9 cellular contexts compared by ENCODE assay signal in genomic region chr5:9546973-9547947, GRCh38. TPM values are rescaled to one million over a fixed set of nuclear protein-coding genes. Genes with fewer than 3 reads are reported as not detected.
A peak's percentile ranks its signal among the peaks of the same experiment; 100 is the strongest.
DNase-seq lines count a peak whose midpoint lies in the region; ATAC-seq lines count a peak whose summit lies in the region.
"Had no signal": no experiment of that assay in that cellular context is flagged by ENCODE, and none has a peak within 500 bp of the region (broad histone marks: within the 10 kb centered on the region; RNA-seq: fewer than 3 reads in every experiment).

No MANE protein-coding gene starts in this region.

- peak overlapping the region; percentile 85 for H3K27ac ChIP-seq in epithelial cell of prostate
- H3K27ac ChIP-seq: A549 had no signal

- no peak for ATAC-seq in GM18502 (IDR thresholded peaks at IDR 0.05; ENCODE audit: poor library complexity, unreplicated experiment)
- ATAC-seq: A549 had no signal

- DNase-seq in NCI-H82 (lab: John Stamatoyannopoulos, UW) (peak; percentile 3), NCI-H82 treated with DMSO at 0.1 percent for 48 hours (lab: John Stamatoyannopoulos, UW; ENCODE audit: unreplicated experiment) (no peak), epithelial cell of prostate (ENCODE audit: low read depth, low spot score) (no peak), midbrain (lab: John Stamatoyannopoulos, UW) (peak; percentile 57), ureter (ENCODE audit: low spot score) (peak; percentile 53), CD1c-positive myeloid dendritic cell (ENCODE audit: extremely low spot score) (no peak), NCI-H1417 treated with DMSO at 0.1 percent for 48 hours (lab: John Stamatoyannopoulos, UW) (no peak)

RNA-seq across cellular contexts. Expression of gene SEMA5A, which starts 1.4 kb away (rescaled TPM):
- total RNA-seq in ureter, result 57.0 TPM

Comparison
In these comparisons a context has a peak if more than half of its experiments do, and no peak if none do; other contexts are left out.
1. DNase-seq: peak in NCI-H82 (single experiment), midbrain (single experiment) and ureter (single experiment); none in NCI-H82 treated with DMSO at 0.1 percent for 48 hours (single experiment), epithelial cell of prostate (single experiment), CD1c-positive myeloid dendritic cell (single experiment) and NCI-H1417 treated with DMSO at 0.1 percent for 48 hours (single experiment).